Comparison of ENCODE assay signal across 3 cellular contexts in the genomic region with DNA sequence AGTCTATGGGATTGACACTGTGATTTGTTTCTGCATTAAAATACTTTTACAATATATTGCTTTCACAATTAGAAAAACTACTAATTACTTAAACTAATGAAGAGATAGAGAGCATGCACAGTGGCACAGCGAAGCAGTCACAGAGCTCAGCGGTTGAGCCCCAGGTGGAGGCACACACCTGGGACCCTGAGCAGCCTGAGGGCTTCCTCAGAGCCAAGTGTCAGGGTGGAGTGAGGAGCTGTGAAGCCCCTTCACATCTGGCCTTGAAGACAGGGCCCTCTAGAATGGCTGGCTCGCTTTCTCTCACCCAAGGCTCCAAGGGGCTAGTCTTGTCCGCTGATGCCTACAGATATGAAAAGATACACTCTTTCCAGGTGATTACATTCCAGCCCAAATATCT.
"Had no signal": no experiment of that assay in that cellular context is flagged by ENCODE, and none has a peak within 500 bp of the region (broad histone marks: within the 10 kb centered on the region; RNA-seq: fewer than 3 reads in every experiment).

No MANE protein-coding gene starts in this region.

- DNase-seq: GDM1, GF-D8 had no signal

- ATAC-seq: GM12878 had no signal

- H3K4me3 ChIP-seq: GM12878 had no signal
